32 cellular contexts compared by ENCODE assay signal in genomic region chr15:37108725-37109124, GRCh38. TPM values are rescaled to one million over a fixed set of nuclear protein-coding genes. Genes with fewer than 3 reads are reported as not detected.
A peak's percentile ranks its signal among the peaks of the same experiment; 100 is the strongest.
DNase-seq lines count a peak whose midpoint lies in the region; ATAC-seq, FAIRE-seq and TF ChIP-seq lines count a peak whose summit lies in the region.
"Had no signal": no experiment of that assay in that cellular context is flagged by ENCODE, and none has a peak within 500 bp of the region (broad histone marks: within the 10 kb centered on the region; RNA-seq: fewer than 3 reads in every experiment).

No MANE protein-coding gene starts in this region.

- H3K36me3 ChIP-seq in left ventricle myocardium inferior = no peaks in the 10 kb centered on the region
- H3K36me3 ChIP-seq in right atrium auricular region = no peaks in the 10 kb centered on the region
- no peaks in the 10 kb centered on the region for H3K36me3 ChIP-seq in gastroesophageal sphincter
- no peaks in the 10 kb centered on the region for H3K36me3 ChIP-seq in mesendoderm (ENCODE audit: control insufficient read depth, insufficient read depth, low read length)
- H3K36me3 ChIP-seq: MG63, tibial nerve had no signal

- no peak overlapping the region for H4K5ac ChIP-seq in mesendoderm (ENCODE audit: low read length)

- TF ChIP-seq CTCF in left ventricle myocardium inferior (IDR thresholded peaks at IDR 0.05; ENCODE audit: borderline replicate concordance) (no peak), right atrium auricular region (IDR thresholded peaks at IDR 0.05) (no peak), gastroesophageal sphincter (IDR thresholded peaks at IDR 0.05) (no peak), progenitor cell of endocrine pancreas (IDR thresholded peaks at IDR 0.05; ENCODE audit: unreplicated experiment) (no peak)

- no peak for TF ChIP-seq POLR2A in gastroesophageal sphincter (IDR thresholded peaks at IDR 0.05)
- TF ChIP-seq POLR2A in GM12891 (IDR thresholded peaks at IDR 0.05; ENCODE audit: low read depth, low read length) = no peak

- H3K4ac ChIP-seq in mesendoderm (ENCODE audit: low read depth, low read length) = no peak overlapping the region

- no peaks in the 10 kb centered on the region for H3K36me3 Mint-ChIP-seq in progenitor cell of endocrine pancreas (ENCODE audit: insufficient read depth)

- H3K27ac ChIP-seq in left ventricle myocardium inferior (replicated peaks) (peak overlapping the region; percentile 97), right atrium auricular region (peak overlapping the region in 1 of 2 donors; percentile 49), gastroesophageal sphincter (peak overlapping the region; percentile 68 to 98 (median 94)), mesendoderm (ENCODE audit: low read depth, low read length) (no peak overlapping the region)
- H3K27ac ChIP-seq: psoas muscle, SK-N-MC, skin epidermis, tibial nerve had no signal

- ATAC-seq in gastroesophageal sphincter (no peak), HG02973 (IDR thresholded peaks at IDR 0.05; ENCODE audit: unreplicated experiment) (no peak)
- ATAC-seq: GM12878, K562, psoas muscle had no signal

- no peaks in the 10 kb centered on the region for H3K9me3 Mint-ChIP-seq in progenitor cell of endocrine pancreas (ENCODE audit: low read depth)
- H3K9me3 Mint-ChIP-seq: HFFc6; T-helper 2 cell treated with Interferon-gamma antibody and Interleukin-4, amounts not matched to agents 5 μg/mL and 100 μg/mL, for 36 hours had no signal

- no peaks in the 10 kb centered on the region for H3K27me3 Mint-ChIP-seq in progenitor cell of endocrine pancreas

- peaks cover 82% of the 10 kb centered on the region for H3K4me1 Mint-ChIP-seq in progenitor cell of endocrine pancreas (ENCODE audit: low read depth)

- H3K27me3 ChIP-seq in left ventricle myocardium inferior (ENCODE audit: low read depth) (peaks cover 67% of the 10 kb centered on the region), right atrium auricular region (peaks cover 7 to 10% of the 10 kb centered on the region in 2 donors), gastroesophageal sphincter (no peaks in the 10 kb centered on the region), mesendoderm (ENCODE audit: insufficient read depth, low read length, poor library complexity) (peaks cover 48% of the 10 kb centered on the region)

- no peak overlapping the region for H2BK5ac ChIP-seq in mesendoderm (ENCODE audit: low read length)

- H3K23ac ChIP-seq in mesendoderm (ENCODE audit: low read length) = no peak overlapping the region

- H2BK120ac ChIP-seq in mesendoderm (ENCODE audit: low read depth, low read length) = no peak overlapping the region

- peaks cover 33% of the 10 kb centered on the region for H3K4me1 ChIP-seq in left ventricle myocardium inferior
- peaks cover 0 to 10% of the 10 kb centered on the region in 2 donors for H3K4me1 ChIP-seq in right atrium auricular region
- peaks cover 0 to 40% (median 0%) of the 10 kb centered on the region in 3 donors for H3K4me1 ChIP-seq in gastroesophageal sphincter
- H3K4me1 ChIP-seq in mesendoderm (ENCODE audit: control insufficient read depth, low read depth, low read length) = no peaks in the 10 kb centered on the region
- H3K4me1 ChIP-seq: psoas muscle had no signal

- H3K56ac ChIP-seq in mesendoderm (ENCODE audit: low read length) = no peak overlapping the region

- H3K27ac Mint-ChIP-seq in progenitor cell of endocrine pancreas = peak overlapping the region; percentile 76
- H3K27ac Mint-ChIP-seq: activated B cell treated with CpG ODN at 0.5 μM for 24 hours; HFFc6; T-helper 2 cell treated with Interferon-gamma antibody and Interleukin-4, amounts not matched to agents 5 μg/mL and 100 μg/mL, for 36 hours had no signal

- FAIRE-seq in GM12891 (lab: Jason Lieb, UNC) = no peak
- FAIRE-seq: GM12878, K562 had no signal

- no peak overlapping the region for H4K8ac ChIP-seq in mesendoderm (ENCODE audit: low read depth, low read length)

- no peak overlapping the region for H2AK5ac ChIP-seq in mesendoderm (ENCODE audit: low read length)

- H3K4me3 ChIP-seq in left ventricle myocardium inferior (peak overlapping the region; percentile 66), right atrium auricular region (peak overlapping the region in 1 of 2 donors; percentile 49), gastroesophageal sphincter (peak overlapping the region in 1 of 2 donors; percentile 54), mesendoderm (ENCODE audit: low read length) (no peak overlapping the region)
- H3K4me3 ChIP-seq: GM12878, K562, MG63, psoas muscle, SK-N-MC, tibial nerve had no signal

- no peaks in the 10 kb centered on the region for H3K79me1 ChIP-seq in mesendoderm (ENCODE audit: low read length)

- H3K79me2 ChIP-seq in mesendoderm (ENCODE audit: control insufficient read depth, insufficient read depth, low read length) = no peaks in the 10 kb centered on the region

- intact Hi-C loops in left ventricle myocardium inferior (cut with micrococcal nuclease) = loop anchor here (5.0 kb wide), 1 partner anchor 226 kb away; no protein-coding TSS in a partner anchor

- H3K4me3 Mint-ChIP-seq in progenitor cell of endocrine pancreas (ENCODE audit: low read depth) = peak overlapping the region; percentile 79
- H3K4me3 Mint-ChIP-seq: activated B cell treated with CpG ODN at 0.5 μM for 24 hours; HFFc6; T-helper 2 cell treated with Interferon-gamma antibody and Interleukin-4, amounts not matched to agents 5 μg/mL and 100 μg/mL, for 36 hours had no signal

- no peak overlapping the region for H3K4me2 ChIP-seq in mesendoderm (ENCODE audit: low read length)

- H3K18ac ChIP-seq in mesendoderm (ENCODE audit: low read length) = no peak overlapping the region

- no peak for TF ChIP-seq EP300 in gastroesophageal sphincter (IDR thresholded peaks at IDR 0.05)

- 32 to 78% methylated on average over 8 of the region's 8 CpGs for WGBS in gastroesophageal sphincter (ENCODE audit: low coverage in 1 of 2), 2 donors
- WGBS in mesendoderm (ENCODE audit: extremely low coverage, insufficient coverage, low lambda C conversion rate) = no CpG with 5 or more reads among the region's 8 CpGs

- DNase-seq in left ventricle myocardium inferior (no peak), right atrium auricular region (ENCODE audit: low spot score) (no peak), progenitor cell of endocrine pancreas (ENCODE audit: low spot score, unreplicated experiment) (no peak), amniotic stem cell (lab: John Stamatoyannopoulos, UW) (no peak), mesendoderm (no peak), GM12891 (ENCODE audit: insufficient read length, low spot score) (no peak)
- DNase-seq: activated B cell treated with CpG ODN at 0.5 μM for 24 hours; activated CD4-positive, alpha-beta T cell treated with anti-CD3 and anti-CD28 coated beads, Interleukin-2, amount 50 U/mL, for 48 hours; activated gamma-delta T cell; activated T-cell treated with anti-CD3 and anti-CD28 coated beads for 4 hours; cerebellar nuclear complex; COR-L47; DMS79 treated with DMSO at 0.1 percent for 48 hours; effector CD4-positive, alpha-beta T cell; HFFc6; MG63; midbrain; NCI-H146; NCI-H2171; NCI-H526; psoas muscle; RPMI8226; stimulated activated CD4-positive, alpha-beta T cell treated with anti-CD3 and anti-CD28 coated beads, Interleukin-2, amount 100 ng/mL, for 24 hours; stimulated activated naive CD4-positive, alpha-beta T cell had no signal

- H2BK15ac ChIP-seq in mesendoderm (replicated peaks; ENCODE audit: low read depth) = no peak overlapping the region

- no peak overlapping the region for H3K9ac ChIP-seq in mesendoderm (ENCODE audit: low read length)

- H3K9me3 ChIP-seq in left ventricle myocardium inferior (replicated peaks) (no peaks in the 10 kb centered on the region), right atrium auricular region (no peaks in the 10 kb centered on the region), gastroesophageal sphincter (no peaks in the 10 kb centered on the region)
- H3K9me3 ChIP-seq: MG63, psoas muscle, tibial nerve had no signal

TF ChIP-seq in GM12891, 5 proteins besides CTCF, POLR2A, EP300 and RAD21:
- TF ChIP-seq PAX5 (IDR thresholded peaks at IDR 0.05; ENCODE audit: insufficient read depth, low read length, severe bottlenecking) (no peak), POU2F2 (IDR thresholded peaks at IDR 0.05; ENCODE audit: low read depth, low read length) (no peak), POLR2AphosphoS5 (IDR thresholded peaks at IDR 0.05; ENCODE audit: low read depth, low read length) (no peak)
TF ChIP-seq in GM12891: peak in this region for 0.

RNA-seq across cellular contexts. Expression of gene MEIS2, which starts 8.4 kb away (rescaled TPM):
- total RNA-seq in left ventricle myocardium inferior (36.0 TPM), right atrium auricular region (10 to 100 TPM; 24.3 to 29.8 TPM), gastroesophageal sphincter (100 to 1,000 TPM in 1 of 4 donors, 10 to 100 TPM in 3; 43.1 to 108 (median 85.7) TPM), progenitor cell of endocrine pancreas (133 and 143 TPM in 2 replicates)
- polyA plus RNA-seq in mesendoderm (2013, experiment 1 of 2) = 0.14 TPM
- polyA plus RNA-seq in mesendoderm (2013, experiment 2 of 2) = 0.20 TPM
- polyA plus RNA-seq in GM12891 (2012; ENCODE audit: low read depth, missing spikeins) = 1.7 TPM
